20 cellular contexts compared by ENCODE assay signal in genomic region chr7:17843041-17843440, GRCh38.
DNase-seq lines count a peak whose midpoint lies in the region; ATAC-seq, FAIRE-seq and TF ChIP-seq lines count a peak whose summit lies in the region.
"Had no signal": no experiment of that assay in that cellular context is flagged by ENCODE, and none has a peak within 500 bp of the region (broad histone marks: within the 10 kb centered on the region; RNA-seq: fewer than 3 reads in every experiment).

No MANE protein-coding gene starts in this region.

- no peak for TF ChIP-seq EP300 in stomach (IDR thresholded peaks at IDR 0.05)

- peak overlapping the region; percentile 7 for H3K27ac Mint-ChIP-seq in central memory CD8-positive, alpha-beta T cell (ENCODE audit: low read depth)
- H3K27ac Mint-ChIP-seq in natural killer cell = peak overlapping the region; percentile 5 to 9
- H3K27ac Mint-ChIP-seq: CD8-positive, alpha-beta T cell had no signal

- no peak overlapping the region for H3K4me3 Mint-ChIP-seq in central memory CD8-positive, alpha-beta T cell
- no peak overlapping the region for H3K4me3 Mint-ChIP-seq in natural killer cell
- H3K4me3 Mint-ChIP-seq: CD8-positive, alpha-beta T cell had no signal

- no peak for ATAC-seq in central memory CD8-positive, alpha-beta T cell (replicated peaks; ENCODE audit: extremely low read depth, poor library complexity, severe bottlenecking)
- ATAC-seq in natural killer cell = peak in 1 of 3 donors; percentile 45
- ATAC-seq: CD8-positive, alpha-beta T cell; Panc1; Right ventricle myocardium inferior had no signal

- intact Hi-C loops in natural killer cell (cut with micrococcal nuclease) = no loop called here
- intact Hi-C loops in stomach (cut with DNase I; ENCODE audit: low total_unique reads) = no loop called here

- H3K4me3 ChIP-seq in KMS-11 (IDR thresholded peaks at IDR 0.05; ENCODE audit: insufficient read depth, low read depth, low read length) = no peak overlapping the region
- H3K4me3 ChIP-seq in stomach = no peak overlapping the region

- H3K9ac ChIP-seq in KMS-11 = no peak overlapping the region
- H3K9ac ChIP-seq: SK-N-SH had no signal

- peak overlapping the region; percentile 69 for H3K4me2 ChIP-seq in KMS-11
- H3K4me2 ChIP-seq: SK-N-SH had no signal

- peaks cover 16% of the 10 kb centered on the region for H3K36me3 Mint-ChIP-seq in central memory CD8-positive, alpha-beta T cell (ENCODE audit: insufficient read depth)
- peaks cover 18% of the 10 kb centered on the region for H3K36me3 Mint-ChIP-seq in natural killer cell

- H3K9me3 Mint-ChIP-seq in central memory CD8-positive, alpha-beta T cell = no peaks in the 10 kb centered on the region
- peaks cover 0 to 4% of the 10 kb centered on the region in 2 donors for H3K9me3 Mint-ChIP-seq in natural killer cell
- H3K9me3 Mint-ChIP-seq: CD8-positive, alpha-beta T cell had no signal

- H3K79me2 ChIP-seq in KMS-11 (ENCODE audit: insufficient read depth, low read depth) = no peaks in the 10 kb centered on the region

- H3K36me3 ChIP-seq in KMS-11 (ENCODE audit: insufficient read depth) = no peaks in the 10 kb centered on the region
- H3K36me3 ChIP-seq in stomach = peaks cover 0 to 70% (median 51%) of the 10 kb centered on the region in 4 donors

- H3K4me1 ChIP-seq in KMS-11 (ENCODE audit: low read depth, poor library complexity, severe bottlenecking) (peaks cover 15% of the 10 kb centered on the region), stomach (no peaks in the 10 kb centered on the region)

- H3K27ac ChIP-seq in KMS-11 (no peak overlapping the region), stomach (no peak overlapping the region)

- H3K9me3 ChIP-seq in stomach = no peaks in the 10 kb centered on the region

- FAIRE-seq in G401.6 (lab: Jason Lieb, UNC) = peak; percentile 81
- FAIRE-seq: D721Med had no signal

- TF ChIP-seq POLR2A in stomach (IDR thresholded peaks at IDR 0.05) = no peak

- no peaks in the 10 kb centered on the region for H3K27me3 Mint-ChIP-seq in central memory CD8-positive, alpha-beta T cell
- no peaks in the 10 kb centered on the region for H3K27me3 Mint-ChIP-seq in natural killer cell (ENCODE audit: low read depth in 2 of 2)

- H3K4me1 Mint-ChIP-seq in central memory CD8-positive, alpha-beta T cell = peaks cover 25% of the 10 kb centered on the region
- peaks cover 15 to 21% of the 10 kb centered on the region in 2 donors for H3K4me1 Mint-ChIP-seq in natural killer cell

- TF ChIP-seq CTCF in KMS-11 (conservative IDR thresholded peaks at IDR 0.05; ENCODE audit: low read depth, low read length) (no peak), natural killer cell (IDR thresholded peaks at IDR 0.05) (no peak), stomach (IDR thresholded peaks at IDR 0.05) (no peak)

- H4K20me1 ChIP-seq in KMS-11 (ENCODE audit: insufficient read depth) = no peaks in the 10 kb centered on the region

- H2AFZ ChIP-seq in KMS-11 (ENCODE audit: low read depth) = no peak overlapping the region

- DNase-seq in central memory CD8-positive, alpha-beta T cell (ENCODE audit: low spot score in 2 of 2) = no peak
- no peak for DNase-seq in natural killer cell
- DNase-seq in stimulated activated naive CD4-positive, alpha-beta T cell (lab: John Stamatoyannopoulos, UW) = no peak
- no peak for DNase-seq in effector CD8-positive, alpha-beta T cell (lab: John Stamatoyannopoulos, UW)
- no peak for DNase-seq in stomach
- DNase-seq in DMS 273 (lab: John Stamatoyannopoulos, UW; ENCODE audit: unreplicated experiment) = no peak
- DNase-seq: CD8-positive, alpha-beta T cell; DMS79 treated with DMSO at 0.1 percent for 48 hours; H7; NCI-H1092; NCI-H146; NCI-H2081; NCI-H510A; SK-N-SH; T-helper 1 cell had no signal

- H3K27me3 ChIP-seq in KMS-11 (ENCODE audit: insufficient read depth, low read depth) = no peaks in the 10 kb centered on the region
- no peaks in the 10 kb centered on the region for H3K27me3 ChIP-seq in stomach
